Comparison of ENCODE assay signal across 13 cellular contexts in genomic region chr5:140567136-140567818, GRCh38. TPM values are rescaled to one million over a fixed set of nuclear protein-coding genes. Genes with fewer than 3 reads are reported as not detected.
A peak's percentile ranks its signal among the peaks of the same experiment; 100 is the strongest.
DNase-seq lines count a peak whose midpoint lies in the region; ATAC-seq and TF ChIP-seq lines count a peak whose summit lies in the region.
"Had no signal": no experiment of that assay in that cellular context is flagged by ENCODE, and none has a peak within 500 bp of the region (broad histone marks: within the 10 kb centered on the region; RNA-seq: fewer than 3 reads in every experiment).

No MANE protein-coding gene starts in this region.

- TF ChIP-seq CTCF in mesothelial cell of epicardium (IDR thresholded peaks at IDR 0.05; ENCODE audit: unreplicated experiment), result no peak

- intact Hi-C loops in activated T-helper 1 cell treated with anti-CD3 and anti-CD28 coated beads, Interleukin-12 subunit alpha, Interleukin-12 subunit beta, Interleukin-2, Interleukin-4 antibody, amounts not matched to agents 30 ng/mL and 10 ng/mL and 1 ng/mL, durations not matched to agents 14 hours and 24 hours and 36 hours (cut with micrococcal nuclease), result loop anchor here (10.0 kb wide), 1 partner anchor 1048 kb away; the partner anchor contains the start of gene DIAPH1

- H3K4me1 Mint-ChIP-seq in stimulated activated naive CD8-positive, alpha-beta T cell treated with anti-CD3 and anti-CD28 coated beads, Interleukin-15, amount 100 ng/mL, for 72 hours, result peaks cover 72% of the 10 kb centered on the region
- peaks cover 65% of the 10 kb centered on the region for H3K4me1 Mint-ChIP-seq in activated T-helper 1 cell treated with anti-CD3 and anti-CD28 coated beads, Interleukin-12 subunit alpha, Interleukin-12 subunit beta, Interleukin-2, Interleukin-4 antibody, amounts not matched to agents 30 ng/mL and 10 ng/mL and 1 ng/mL, durations not matched to agents 14 hours and 24 hours and 36 hours (ENCODE audit: low read depth)
- H3K4me1 Mint-ChIP-seq in mesothelial cell of epicardium, result peaks cover 23% of the 10 kb centered on the region

- no peaks in the 10 kb centered on the region for H3K27me3 Mint-ChIP-seq in stimulated activated naive CD8-positive, alpha-beta T cell treated with anti-CD3 and anti-CD28 coated beads, Interleukin-15, amount 100 ng/mL, for 72 hours
- H3K27me3 Mint-ChIP-seq in activated T-helper 1 cell treated with anti-CD3 and anti-CD28 coated beads, Interleukin-12 subunit alpha, Interleukin-12 subunit beta, Interleukin-2, Interleukin-4 antibody, amounts not matched to agents 30 ng/mL and 10 ng/mL and 1 ng/mL, durations not matched to agents 14 hours and 24 hours and 36 hours (ENCODE audit: insufficient read depth), result no peaks in the 10 kb centered on the region
- H3K27me3 Mint-ChIP-seq in mesothelial cell of epicardium (ENCODE audit: low read depth), result no peaks in the 10 kb centered on the region

- DNase-seq in stimulated activated naive CD8-positive, alpha-beta T cell treated with anti-CD3 and anti-CD28 coated beads, Interleukin-15, amount 100 ng/mL, for 72 hours, result no peak
- no peak for DNase-seq in stimulated activated naive CD8-positive, alpha-beta T cell treated with anti-CD3 and anti-CD28 coated beads, Interleukin-15, Interleukin-2, amounts not matched to agents 100 U/mL and 50 U/mL, for 24 hours
- DNase-seq in activated T-helper 1 cell treated with anti-CD3 and anti-CD28 coated beads, Interleukin-12 subunit alpha, Interleukin-12 subunit beta, Interleukin-2, Interleukin-4 antibody, amounts not matched to agents 30 ng/mL and 10 ng/mL and 1 ng/mL, durations not matched to agents 14 hours and 24 hours and 36 hours (ENCODE audit: low spot score), result no peak
- DNase-seq in mesothelial cell of epicardium (ENCODE audit: low spot score in 2 of 2, unreplicated experiment in 2 of 2) (no peak), NCI-H2196 (lab: John Stamatoyannopoulos, UW; ENCODE audit: unreplicated experiment) (no peak), anterior cingulate cortex (lab: John Stamatoyannopoulos, UW) (no peak), NCI-H748 (lab: John Stamatoyannopoulos, UW; ENCODE audit: unreplicated experiment) (no peak), NCI-H748 treated with DMSO at 0.1 percent for 48 hours (lab: John Stamatoyannopoulos, UW) (no peak)
- DNase-seq: caudate nucleus; GM23248; NCI-H1417; NCI-H345; stimulated activated CD4-positive, alpha-beta T cell treated with anti-CD3 and anti-CD28 coated beads, Interleukin-15, amount 100 ng/mL, for 24 hours had no signal

- H3K27ac Mint-ChIP-seq in stimulated activated naive CD8-positive, alpha-beta T cell treated with anti-CD3 and anti-CD28 coated beads, Interleukin-15, amount 100 ng/mL, for 72 hours, result peak overlapping the region in 1 of 2 donors; percentile 83
- peak overlapping the region; percentile 26 for H3K27ac Mint-ChIP-seq in activated T-helper 1 cell treated with anti-CD3 and anti-CD28 coated beads, Interleukin-12 subunit alpha, Interleukin-12 subunit beta, Interleukin-2, Interleukin-4 antibody, amounts not matched to agents 30 ng/mL and 10 ng/mL and 1 ng/mL, durations not matched to agents 14 hours and 24 hours and 36 hours
- H3K27ac Mint-ChIP-seq in mesothelial cell of epicardium, result no peak overlapping the region

- H3K9me3 Mint-ChIP-seq in stimulated activated naive CD8-positive, alpha-beta T cell treated with anti-CD3 and anti-CD28 coated beads, Interleukin-15, amount 100 ng/mL, for 72 hours, result no peaks in the 10 kb centered on the region
- no peaks in the 10 kb centered on the region for H3K9me3 Mint-ChIP-seq in activated T-helper 1 cell treated with anti-CD3 and anti-CD28 coated beads, Interleukin-12 subunit alpha, Interleukin-12 subunit beta, Interleukin-2, Interleukin-4 antibody, amounts not matched to agents 30 ng/mL and 10 ng/mL and 1 ng/mL, durations not matched to agents 14 hours and 24 hours and 36 hours
- H3K9me3 Mint-ChIP-seq in mesothelial cell of epicardium, result no peaks in the 10 kb centered on the region

- peaks cover 30% of the 10 kb centered on the region for H3K36me3 Mint-ChIP-seq in activated T-helper 1 cell treated with anti-CD3 and anti-CD28 coated beads, Interleukin-12 subunit alpha, Interleukin-12 subunit beta, Interleukin-2, Interleukin-4 antibody, amounts not matched to agents 30 ng/mL and 10 ng/mL and 1 ng/mL, durations not matched to agents 14 hours and 24 hours and 36 hours (ENCODE audit: low read depth)
- peaks cover 16% of the 10 kb centered on the region for H3K36me3 Mint-ChIP-seq in mesothelial cell of epicardium

- H3K4me3 Mint-ChIP-seq in stimulated activated naive CD8-positive, alpha-beta T cell treated with anti-CD3 and anti-CD28 coated beads, Interleukin-15, amount 100 ng/mL, for 72 hours, result peak overlapping the region; percentile 2 to 11
- H3K4me3 Mint-ChIP-seq in activated T-helper 1 cell treated with anti-CD3 and anti-CD28 coated beads, Interleukin-12 subunit alpha, Interleukin-12 subunit beta, Interleukin-2, Interleukin-4 antibody, amounts not matched to agents 30 ng/mL and 10 ng/mL and 1 ng/mL, durations not matched to agents 14 hours and 24 hours and 36 hours, result peak overlapping the region; percentile 46
- H3K4me3 Mint-ChIP-seq in mesothelial cell of epicardium, result peak overlapping the region; percentile 9

- no peak for ATAC-seq in stimulated activated naive CD8-positive, alpha-beta T cell treated with anti-CD3 and anti-CD28 coated beads, Interleukin-15, amount 100 ng/mL, for 72 hours
- no peak for ATAC-seq in stimulated activated naive CD8-positive, alpha-beta T cell treated with anti-CD3 and anti-CD28 coated beads, Interleukin-15, Interleukin-2, amounts not matched to agents 100 U/mL and 50 U/mL, for 24 hours

RNA-seq across cellular contexts. Expression of gene SLC35A4, which starts 2.6 kb away (rescaled TPM):
- total RNA-seq in activated T-helper 1 cell treated with anti-CD3 and anti-CD28 coated beads, Interleukin-12 subunit alpha, Interleukin-12 subunit beta, Interleukin-2, Interleukin-4 antibody, amounts not matched to agents 30 ng/mL and 10 ng/mL and 1 ng/mL, durations not matched to agents 14 hours and 24 hours and 36 hours, result 94.3 and 107 TPM in 2 replicates
- 56.5 to 62.2 TPM (median 61.5 TPM) in 3 replicates for total RNA-seq in mesothelial cell of epicardium

RNA-seq across cellular contexts. Expression of gene APBB3, which starts 2.9 kb away (rescaled TPM):
- total RNA-seq in activated T-helper 1 cell treated with anti-CD3 and anti-CD28 coated beads, Interleukin-12 subunit alpha, Interleukin-12 subunit beta, Interleukin-2, Interleukin-4 antibody, amounts not matched to agents 30 ng/mL and 10 ng/mL and 1 ng/mL, durations not matched to agents 14 hours and 24 hours and 36 hours, result 17.2 and 21.2 TPM in 2 replicates
- total RNA-seq in mesothelial cell of epicardium, result 59.9 to 68.5 TPM (median 63.6 TPM) in 3 replicates

RNA-seq across cellular contexts. Expression of gene SRA1, which starts 10.0 kb away (rescaled TPM):
- total RNA-seq in activated T-helper 1 cell treated with anti-CD3 and anti-CD28 coated beads, Interleukin-12 subunit alpha, Interleukin-12 subunit beta, Interleukin-2, Interleukin-4 antibody, amounts not matched to agents 30 ng/mL and 10 ng/mL and 1 ng/mL, durations not matched to agents 14 hours and 24 hours and 36 hours, result 55.6 and 59.2 TPM in 2 replicates
- total RNA-seq in mesothelial cell of epicardium, result 34.9 to 37.5 TPM (median 37.0 TPM) in 3 replicates

RNA-seq across cellular contexts. Expression of gene EIF4EBP3, which starts 19.8 kb away (rescaled TPM):
- total RNA-seq in activated T-helper 1 cell treated with anti-CD3 and anti-CD28 coated beads, Interleukin-12 subunit alpha, Interleukin-12 subunit beta, Interleukin-2, Interleukin-4 antibody, amounts not matched to agents 30 ng/mL and 10 ng/mL and 1 ng/mL, durations not matched to agents 14 hours and 24 hours and 36 hours, result 12.7 and 16.1 TPM in 2 replicates
- total RNA-seq in mesothelial cell of epicardium, result 5.2 to 7.6 TPM (median 5.9 TPM) in 3 replicates
